8 cellular contexts compared by ENCODE assay signal in genomic region chr16:46607529-46607928, GRCh38. TPM values are rescaled to one million over a fixed set of nuclear protein-coding genes. Genes with fewer than 3 reads are reported as not detected.
A peak's percentile ranks its signal among the peaks of the same experiment; 100 is the strongest.
DNase-seq lines count a peak whose midpoint lies in the region; ATAC-seq, FAIRE-seq and TF ChIP-seq lines count a peak whose summit lies in the region.

No MANE protein-coding gene starts in this region.

- DNase-seq in BJ (ENCODE audit: low read depth), result no peak
- DNase-seq in KBM-7, result peak; percentile 43
- no peak for DNase-seq in GM12878 (ENCODE audit: low read depth, low spot score)
- DNase-seq in lower lobe of right lung, result no peak
- no peak for DNase-seq in head of caudate nucleus
- no peak for DNase-seq in activated gamma-delta T cell treated with Interleukin-2 at 50 U/mL for 16 hours
- DNase-seq in NCI-H2029 treated with DMSO at 0.1 percent for 48 hours (lab: John Stamatoyannopoulos, UW), result no peak
- DNase-seq in T-cell, result no peak

- H3K4me3 ChIP-seq in BJ (ENCODE audit: low read depth, low read length) (no peak overlapping the region), GM12878 (no peak overlapping the region), lower lobe of right lung (no peak overlapping the region)

- peaks cover 6% of the 10 kb centered on the region for H3K79me2 ChIP-seq in GM12878 (ENCODE audit: control insufficient read depth, insufficient read depth, low read length)

- H3K9me3 Mint-ChIP-seq in T-cell, result no peaks in the 10 kb centered on the region

- H3K4me1 ChIP-seq in GM12878 (ENCODE audit: control insufficient read depth, insufficient read depth, low read length) (peaks cover 4% of the 10 kb centered on the region), lower lobe of right lung (no peaks in the 10 kb centered on the region)

- no peaks in the 10 kb centered on the region for H3K36me3 ChIP-seq in BJ (ENCODE audit: control insufficient read depth, insufficient read depth, low read length)
- H3K36me3 ChIP-seq in GM12878 (ENCODE audit: control insufficient read depth in 2 of 2, insufficient read depth in 2 of 2, low read length in 1 of 2), result peaks cover 12 to 38% of the 10 kb centered on the region in 2 experiments
- no peaks in the 10 kb centered on the region for H3K36me3 ChIP-seq in lower lobe of right lung

- no peak overlapping the region for H2AFZ ChIP-seq in GM12878 (ENCODE audit: control insufficient read depth, low read depth, low read length)

- FAIRE-seq in GM12878 (lab: Jason Lieb, UNC), result no peak

- peak; percentile 64; the same call in 1 of the 2 replicates for TF ChIP-seq RAD21 in GM12878 (IDR thresholded peaks at IDR 0.05; ENCODE audit: insufficient read depth, low read depth, low read length)

- TF ChIP-seq POLR2A in GM12878 (IDR thresholded peaks at IDR 0.05; ENCODE audit: low read depth, low read length), result no peak

- H3K27ac Mint-ChIP-seq in T-cell, result no peak overlapping the region

- in situ Hi-C loops in KBM-7 (cut with MboI; ENCODE audit: low pct_unique_long_range_greater_than_20kb, low sequenced_read_pairs), result no loop called here
- in situ Hi-C loops in GM12878 (cut with MboI), result no loop called here

- H3K9ac ChIP-seq in GM12878 (ENCODE audit: control insufficient read depth, insufficient read depth, low read length), result no peak overlapping the region

- H4K20me1 ChIP-seq in GM12878 (ENCODE audit: control insufficient read depth, insufficient read depth), result no peaks in the 10 kb centered on the region

- intact Hi-C loops in GM12878 (cut with micrococcal nuclease; ENCODE audit: unreplicated experiment) (loop anchor here (5.0 kb wide), 1 partner anchor 55 kb away; no protein-coding TSS in a partner anchor), lower lobe of right lung (cut with DNase I) (no loop called here), head of caudate nucleus (cut with DNase I) (loop anchor here (5.0 kb wide), 1 partner anchor 55 kb away; no protein-coding TSS in a partner anchor)

- POLR2A ChIA-PET in BJ (lab: Charles Lee) (no interaction called here), GM12878 (lab: Charles Lee) (no interaction called here), T-cell (lab: Charles Lee) (no interaction called here)

- H3K27ac ChIP-seq in GM12878 (ENCODE audit: control insufficient read depth, insufficient read depth) (no peak overlapping the region), lower lobe of right lung (no peak overlapping the region)

- SMC1A ChIA-PET in GM12878 (lab: Charles Lee; ENCODE audit: uncharacterized antibody, unreplicated experiment), result interaction anchor here (0.7 to 2.2 kb wide), 4 partner anchors 9 to 194 kb away, joined by 3 to 13 read pairs (median 4); no protein-coding TSS in a partner anchor

- no peaks in the 10 kb centered on the region for H3K4me1 Mint-ChIP-seq in T-cell

- RAD21 ChIA-PET in GM12878 (lab: Charles Lee; ENCODE audit: unreplicated experiment), result interaction anchor here (1.1 to 1.5 kb wide), 2 partner anchors 9 to 53 kb away, joined by 3 read pairs; no protein-coding TSS in a partner anchor

- H3K4me2 ChIP-seq in GM12878 (ENCODE audit: control insufficient read depth, insufficient read depth), result no peak overlapping the region

- H3K27me3 Mint-ChIP-seq in T-cell, result no peaks in the 10 kb centered on the region

- no peaks in the 10 kb centered on the region for H3K36me3 Mint-ChIP-seq in T-cell

- H3K9me3 ChIP-seq in GM12878 (replicated peaks; ENCODE audit: control insufficient read depth, insufficient read depth, low read length) (no peaks in the 10 kb centered on the region), lower lobe of right lung (no peaks in the 10 kb centered on the region)

- CTCF ChIA-PET in BJ (lab: Yijun Ruan, JAX) (interaction anchor here (1.0 to 7.3 kb wide), 9 partner anchors 9 to 54 kb away, joined by 3 to 156 read pairs (median 6); partner anchors contain the start of gene SHCBP1), GM12878 (lab: Yijun Ruan, JAX) (interaction anchor here (1.3 to 5.1 kb wide), 6 partner anchors 9 to 185 kb away, joined by 4 to 47 read pairs (median 6); partner anchors contain the start of gene SHCBP1), T-cell (lab: Charles Lee) (interaction anchor here (0.7 to 1.6 kb wide), 7 partner anchors 14 to 54 kb away, joined by 3 to 7 read pairs (median 3); no protein-coding TSS in a partner anchor)

- no TSS peak for BruUV-seq in GM12878 (replicated peaks; lab: Mats Ljungman, UMichigan)

- no peak for TF ChIP-seq EP300 in GM12878 (IDR thresholded peaks at IDR 0.05; ENCODE audit: borderline replicate concordance in 1 of 2, control insufficient read depth in 1 of 2, low read depth in 2 of 2, low read length in 2 of 2)

- no peak overlapping the region for H3K4me3 Mint-ChIP-seq in T-cell

- 81% methylated on average over 1 of the region's 1 CpG for WGBS in GM12878 (ENCODE audit: insufficient coverage, insufficient replicate concordance, low lambda C conversion rate, missing lambda C conversion rate)

- TF ChIP-seq CTCF in BJ (IDR thresholded peaks at IDR 0.05; ENCODE audit: insufficient read depth, low read depth, low read length) (peak; percentile 39; the same call in 1 of the 2 replicates), GM12878 (IDR thresholded peaks at IDR 0.05 in 2 of 3, conservative IDR thresholded peaks at IDR 0.05 in 1 of 3; ENCODE audit: control insufficient read depth in 2 of 3, extremely low read depth in 1 of 3, insufficient read depth in 1 of 3, low read depth in 3 of 3, low read length in 3 of 3) (peak; percentile 12 to 46 (median 28); a peak in 2 of 6 replicates), lower lobe of right lung (IDR thresholded peaks at IDR 0.05) (peak; percentile 46)

- H3K27me3 ChIP-seq in BJ (ENCODE audit: control insufficient read depth, insufficient read depth, low read length), result no peaks in the 10 kb centered on the region
- no peaks in the 10 kb centered on the region for H3K27me3 ChIP-seq in GM12878 (replicated peaks in 1 of 2; ENCODE audit: control insufficient read depth in 2 of 2, insufficient read depth in 2 of 2, low read length in 1 of 2)
- H3K27me3 ChIP-seq in lower lobe of right lung (ENCODE audit: low read depth), result no peaks in the 10 kb centered on the region

- ATAC-seq in GM12878, result peak; percentile 50; the same call in 2 of the 3 replicates
- no peak for ATAC-seq in lower lobe of right lung
- no peak for ATAC-seq in T-cell (replicated peaks in 1 of 4)

TF ChIP-seq in GM12878, 131 proteins besides CTCF, POLR2A, EP300 and RAD21 (continues in another document):
- no peak for TF ChIP-seq MTA2 (IDR thresholded peaks at IDR 0.05; ENCODE audit: low read depth)
- TF ChIP-seq CBFB (IDR thresholded peaks at IDR 0.05; ENCODE audit: low read depth), result no peak
- no peak for TF ChIP-seq IRF3 (IDR thresholded peaks at IDR 0.05)
- TF ChIP-seq SREBF2 (IDR thresholded peaks at IDR 0.05; ENCODE audit: low read length), result no peak
- no peak for TF ChIP-seq BMI1 (IDR thresholded peaks at IDR 0.05; ENCODE audit: borderline replicate concordance)
- no peak for TF ChIP-seq EZH2 (IDR thresholded peaks at IDR 0.05; ENCODE audit: borderline replicate concordance, control insufficient read depth, low read depth, low read length)
- no peak for TF ChIP-seq IRF5 (IDR thresholded peaks at IDR 0.05; ENCODE audit: borderline replicate concordance)
- no peak for TF ChIP-seq EED (IDR thresholded peaks at IDR 0.05; ENCODE audit: low read depth)
- TF ChIP-seq EGR1 (IDR thresholded peaks at IDR 0.05; ENCODE audit: borderline replicate concordance in 1 of 2, low read depth in 2 of 2, low read length in 2 of 2), result no peak
- TF ChIP-seq SIX5 (IDR thresholded peaks at IDR 0.05; ENCODE audit: low read depth, low read length, severe bottlenecking), result no peak

RNA-seq across cellular contexts. Expression of gene SHCBP1, which starts 13.7 kb away (rescaled TPM):
- 17.0 and 18.8 TPM in 2 replicates for polyA plus RNA-seq in BJ (2011; rRNA removed)
- polyA minus RNA-seq in BJ (2011; rRNA and poly(A)+ RNA removed), result 7.1 and 7.4 TPM in 2 replicates
- 35.4 and 36.8 TPM in 2 replicates for total RNA-seq in GM12878 (2013; cell fraction: nucleolus; rRNA removed)
- 26.2 and 36.9 TPM in 2 replicates for total RNA-seq in GM12878 (2014; rRNA removed)
- 29.5 and 30.5 TPM in 2 replicates for total RNA-seq in GM12878 (2014; rRNA removed; fragmentation: Illumina TruSeq; extraction: Trizol)
- 25.3 and 29.8 TPM in 2 replicates for total RNA-seq in GM12878 (2021)
- polyA plus RNA-seq in GM12878 (2011; ENCODE audit: low read depth), result 24.4 TPM
- 38.9 and 51.0 TPM in 2 replicates for polyA plus RNA-seq in GM12878 (2011; rRNA removed)
- polyA plus RNA-seq in GM12878 (2011; cell fraction: cytosol; rRNA removed), result 19.9 and 20.8 TPM in 2 replicates
- 17.4 and 22.9 TPM in 2 replicates for polyA plus RNA-seq in GM12878 (2011; cell fraction: nucleus; rRNA removed)
- 25.0 and 25.5 TPM in 2 replicates for polyA plus RNA-seq in GM12878 (2012)
- polyA plus RNA-seq in GM12878 (2014; fragmentation: Illumina TruSeq; extraction: Trizol), result 32.4 and 45.6 TPM in 2 replicates
- 10 to 100 TPM in 1 of 2 experiments, 1 to 10 TPM in 1; 9.5 to 17.5 TPM for polyA plus RNA-seq in GM12878 (2014; fragmentation: Nextera tagmentation; extraction: Ambion mirVana)
- 28.4 and 29.9 TPM in 2 replicates for polyA plus RNA-seq in GM12878 (2014; rRNA removed)
- polyA plus RNA-seq in GM12878 (2016; fragmentation: Nextera tagmentation; extraction: Ambion mirVana), result 10 to 100 TPM; 73.0 to 73.3 TPM
- 44.9 and 61.0 TPM in 2 replicates for polyA minus RNA-seq in GM12878 (2011; rRNA and poly(A)+ RNA removed)
- 12.3 and 16.9 TPM in 2 replicates for polyA minus RNA-seq in GM12878 (2011; cell fraction: cytosol; rRNA and poly(A)+ RNA removed)
- polyA minus RNA-seq in GM12878 (2011; cell fraction: nucleus; rRNA and poly(A)+ RNA removed), result 18.6 and 32.3 TPM in 2 replicates
- total RNA-seq in lower lobe of right lung, result 2.1 TPM
- total RNA-seq in T-cell, result 1 to 10 TPM in 3 of 5 donors, under 1 TPM in 2; 0.69 to 4.1 (median 1.1) TPM
